In genomic region chr3:4467522-4467867, GRCh38 we compare ENCODE assay signal across 2 cellular contexts.
TF ChIP-seq lines count a peak whose summit lies in the region.

No MANE protein-coding gene starts in this region.

TF ChIP-seq in SK-N-SH, 30 proteins besides CTCF, POLR2A, EP300 and RAD21 (continued from another document):
- no peak for TF ChIP-seq ZBTB33 (IDR thresholded peaks at IDR 0.05; ENCODE audit: borderline replicate concordance, low read depth)
- TF ChIP-seq FOXM1 (IDR thresholded peaks at IDR 0.05; ENCODE audit: low read depth), result no peak
- TF ChIP-seq EZH2phosphoT487 (IDR thresholded peaks at IDR 0.05; ENCODE audit: borderline replicate concordance, low read depth), result no peak
- TF ChIP-seq NRF1 (IDR thresholded peaks at IDR 0.05; ENCODE audit: low read depth, low read length), result no peak
- no peak for TF ChIP-seq NFIC (IDR thresholded peaks at IDR 0.05; ENCODE audit: borderline replicate concordance)
- TF ChIP-seq RCOR1 (IDR thresholded peaks at IDR 0.05; ENCODE audit: low read length), result no peak
- TF ChIP-seq YY1 (IDR thresholded peaks at IDR 0.05; ENCODE audit: low read depth), result no peak
- no peak for TF ChIP-seq POLR2AphosphoS5 (IDR thresholded peaks at IDR 0.05; ENCODE audit: low read depth, low read length)
- no peak for TF ChIP-seq REST (IDR thresholded peaks at IDR 0.05; ENCODE audit: low read depth, low read length)
- TF ChIP-seq PBX3 (IDR thresholded peaks at IDR 0.05), result no peak
- TF ChIP-seq SIN3A (IDR thresholded peaks at IDR 0.05; ENCODE audit: borderline replicate concordance, low read depth, low read length), result no peak
- TF ChIP-seq CHD2 (IDR thresholded peaks at IDR 0.05; ENCODE audit: low read length, partially characterized antibody), result no peak
- no peak for TF ChIP-seq USF2 (IDR thresholded peaks at IDR 0.05; ENCODE audit: borderline replicate concordance, low read depth, low read length)
- TF ChIP-seq MEF2A (IDR thresholded peaks at IDR 0.05; ENCODE audit: borderline replicate concordance, low read depth), result no peak
- TF ChIP-seq TEAD4 (IDR thresholded peaks at IDR 0.05; ENCODE audit: borderline replicate concordance, insufficient read depth), result no peak
- no peak for TF ChIP-seq MAX (IDR thresholded peaks at IDR 0.05; ENCODE audit: low read depth)
- TF ChIP-seq TAF1 (IDR thresholded peaks at IDR 0.05; ENCODE audit: borderline replicate concordance, low read depth, low read length), result no peak
- no peak for TF ChIP-seq RXRA (IDR thresholded peaks at IDR 0.05; ENCODE audit: borderline replicate concordance, low read depth)
- no peak for TF ChIP-seq FOSL2 (IDR thresholded peaks at IDR 0.05; ENCODE audit: borderline replicate concordance, low read depth)

TF ChIP-seq in SK-N-SH treated with all-trans-retinoic acid at 6 μM for 48 hours, 23 proteins besides CTCF, POLR2A, EP300 and RAD21 (continued from another document):
- no peak for TF ChIP-seq TSHZ2 (CRISPR knock-in tag; IDR thresholded peaks at IDR 0.05)
TF ChIP-seq in SK-N-SH treated with all-trans-retinoic acid at 6 μM for 48 hours: peak in this region for 0.
